Comparison of ENCODE assay signal across 24 cellular contexts in genomic region chr11:16630651-16631050, GRCh38.
"Had no signal": no experiment of that assay in that cellular context is flagged by ENCODE, and none has a peak within 500 bp of the region (broad histone marks: within the 10 kb centered on the region; RNA-seq: fewer than 3 reads in every experiment).

No MANE protein-coding gene starts in this region.

- H3K27me3 ChIP-seq: pancreas, right lobe of liver, sigmoid colon, thyroid gland, tibial nerve, upper lobe of left lung, vagina had no signal

- H3K4me1 ChIP-seq: pancreas, prostate gland, right lobe of liver, sigmoid colon, thyroid gland, tibial nerve, upper lobe of left lung, vagina had no signal

- H3K36me3 ChIP-seq: neutrophil, pancreas, prostate gland, right lobe of liver, sigmoid colon, thoracic aorta, thyroid gland, tibial nerve, upper lobe of left lung, vagina had no signal

- H3K27ac ChIP-seq: neutrophil, pancreas, prostate gland, right lobe of liver, sigmoid colon, thoracic aorta, thyroid gland, tibial nerve, upper lobe of left lung, vagina had no signal

- H3K9me3 ChIP-seq: neutrophil, pancreas, prostate gland, right lobe of liver, sigmoid colon, thoracic aorta, thyroid gland, vagina had no signal

- DNase-seq: naive thymus-derived CD4-positive, alpha-beta T cell; natural killer cell; nucleus accumbens; pancreas; right cardiac atrium; right lobe of liver; sigmoid colon; small intestine; stimulated activated CD4-positive, alpha-beta T cell treated with anti-CD3 and anti-CD28 coated beads, Interleukin-15, amount 100 ng/mL, for 24 hours; stimulated activated CD4-positive, alpha-beta T cell treated with anti-CD3 and anti-CD28 coated beads, Interleukin-2, amount 100 ng/mL, for 24 hours; stimulated activated CD4-positive, alpha-beta T cell treated with anti-CD3 and anti-CD28 coated beads, Interleukin-2, amount 100 ng/mL, for 48 hours; stimulated activated CD4-positive, alpha-beta T cell treated with anti-CD3 and anti-CD28 coated beads, Interleukin-4, amount 100 ng/mL, for 24 hours; stimulated activated CD8-positive, alpha-beta memory T cell treated with anti-CD3 and anti-CD28 coated beads, Interleukin-4, amount 100 ng/mL, for 48 hours; stimulated activated naive CD4-positive, alpha-beta T cell; stimulated activated naive CD8-positive, alpha-beta T cell treated with anti-CD3 and anti-CD28 coated beads, Interleukin-15, amount 100 ng/mL, for 72 hours; stimulated activated naive CD8-positive, alpha-beta T cell treated with anti-CD3 and anti-CD28 coated beads, Interleukin-15, Interleukin-2, amounts not matched to agents 100 U/mL and 50 U/mL, for 24 hours; thyroid gland; trophoblast cell; upper lobe of left lung had no signal

- H3K4me3 ChIP-seq: pancreas, prostate gland, right lobe of liver, sigmoid colon, thoracic aorta, thyroid gland, tibial nerve, upper lobe of left lung, vagina had no signal
